In genomic region chr6:35879151-35879550, GRCh38 we compare ENCODE assay signal across 28 cellular contexts.
"Had no signal": no experiment of that assay in that cellular context is flagged by ENCODE, and none has a peak within 500 bp of the region (broad histone marks: within the 10 kb centered on the region; RNA-seq: fewer than 3 reads in every experiment).

No MANE protein-coding gene starts in this region.

- H3K4me1 ChIP-seq: stomach, suprapubic skin, testis, tibial artery, tibial nerve, transverse colon, upper lobe of left lung, upper lobe of right lung, vagina had no signal

- H3K27me3 Mint-ChIP-seq: stimulated activated memory B cell treated with anti-CD40 and anti-IgM and Interleukin-4, amounts not matched to agents 10 μg/mL and 1 μg/mL and 100 μg/mL, for 72 hours; stimulated activated naive B cell treated with anti-CD40 and anti-IgM and Interleukin-4, amounts not matched to agents 10 μg/mL and 1 μg/mL and 100 μg/mL, for 72 hours; stimulated activated naive CD8-positive, alpha-beta T cell treated with anti-CD3 and anti-CD28 coated beads, Interleukin-15, amount 100 ng/mL, for 72 hours; stimulated activated naive CD8-positive, alpha-beta T cell treated with anti-CD3 and anti-CD28 coated beads, Interleukin-15, Interleukin-2, amounts not matched to agents 100 ng/mL and 50 ng/mL, for 24 hours; type B pancreatic cell had no signal

- H3K27me3 ChIP-seq: stomach, suprapubic skin, testis, thyroid gland, tibial artery, tibial nerve, transverse colon, upper lobe of left lung, upper lobe of right lung, vagina had no signal

- H3K27ac ChIP-seq: stomach, suprapubic skin, testis, thoracic aorta, thyroid gland, tibial artery, tibial nerve, transverse colon, upper lobe of left lung, upper lobe of right lung, vagina had no signal

- H3K4me1 Mint-ChIP-seq: stimulated activated memory B cell treated with anti-CD40 and anti-IgM and Interleukin-4, amounts not matched to agents 10 μg/mL and 1 μg/mL and 100 μg/mL, for 72 hours; stimulated activated naive B cell treated with anti-CD40 and anti-IgM and Interleukin-4, amounts not matched to agents 10 μg/mL and 1 μg/mL and 100 μg/mL, for 72 hours; stimulated activated naive CD8-positive, alpha-beta T cell treated with anti-CD3 and anti-CD28 coated beads, Interleukin-15, amount 100 ng/mL, for 72 hours had no signal

- H3K4me3 Mint-ChIP-seq: stimulated activated effector memory CD8-positive, alpha-beta T cell treated with anti-CD3 and anti-CD28 coated beads, Interleukin-12 subunit alpha, Interleukin-12 subunit beta, amount 100 ng/mL, for 72 hours; stimulated activated memory B cell treated with anti-CD40 and anti-IgM and Interleukin-4, amounts not matched to agents 10 μg/mL and 1 μg/mL and 100 μg/mL, for 72 hours; stimulated activated naive B cell treated with anti-CD40 and anti-IgM and Interleukin-4, amounts not matched to agents 10 μg/mL and 1 μg/mL and 100 μg/mL, for 72 hours; stimulated activated naive CD8-positive, alpha-beta T cell treated with anti-CD3 and anti-CD28 coated beads, Interleukin-15, amount 100 ng/mL, for 72 hours; stimulated activated naive CD8-positive, alpha-beta T cell treated with anti-CD3 and anti-CD28 coated beads, Interleukin-15, Interleukin-2, amounts not matched to agents 100 ng/mL and 50 ng/mL, for 24 hours; type B pancreatic cell had no signal

- H3K27ac Mint-ChIP-seq: stimulated activated effector memory CD8-positive, alpha-beta T cell treated with anti-CD3 and anti-CD28 coated beads, Interleukin-12 subunit alpha, Interleukin-12 subunit beta, amount 100 ng/mL, for 72 hours; stimulated activated memory B cell treated with anti-CD40 and anti-IgM and Interleukin-4, amounts not matched to agents 10 μg/mL and 1 μg/mL and 100 μg/mL, for 72 hours; stimulated activated naive B cell treated with anti-CD40 and anti-IgM and Interleukin-4, amounts not matched to agents 10 μg/mL and 1 μg/mL and 100 μg/mL, for 72 hours; stimulated activated naive CD8-positive, alpha-beta T cell treated with anti-CD3 and anti-CD28 coated beads, Interleukin-15, amount 100 ng/mL, for 72 hours; stimulated activated naive CD8-positive, alpha-beta T cell treated with anti-CD3 and anti-CD28 coated beads, Interleukin-15, Interleukin-2, amounts not matched to agents 100 ng/mL and 50 ng/mL, for 24 hours; type B pancreatic cell had no signal

- DNase-seq: stimulated activated CD4-positive, alpha-beta T cell treated with anti-CD3 and anti-CD28 coated beads, Interleukin-2, amount 100 ng/mL, for 48 hours; stimulated activated CD4-positive, alpha-beta T cell treated with anti-CD3 and anti-CD28 coated beads, Interleukin-4, amount 100 ng/mL, for 1 hour; stimulated activated CD4-positive, alpha-beta T cell treated with anti-CD3 and anti-CD28 coated beads, Interleukin-4, amount 100 ng/mL, for 24 hours; stimulated activated CD4-positive, alpha-beta T cell treated with anti-CD3 and anti-CD28 coated beads, Interleukin-4, amount 100 ng/mL, for 4 hours; stimulated activated CD8-positive, alpha-beta memory T cell treated with anti-CD3 and anti-CD28 coated beads, Interleukin-4, amount 100 ng/mL, for 48 hours; stimulated activated naive B cell treated with anti-CD40 and anti-IgM and Interleukin-4, amounts not matched to agents 10 μg/mL and 1 μg/mL and 100 μg/mL, for 72 hours; stimulated activated naive CD4-positive, alpha-beta T cell; stimulated activated naive CD4-positive, alpha-beta T cell treated with Interleukin-2 at 50 U/mL for 16 hours; stimulated activated naive CD8-positive, alpha-beta T cell treated with anti-CD3 and anti-CD28 coated beads, Interleukin-15, amount 100 ng/mL, for 72 hours; stimulated activated naive CD8-positive, alpha-beta T cell treated with anti-CD3 and anti-CD28 coated beads, Interleukin-15, Interleukin-2, amounts not matched to agents 100 U/mL and 50 U/mL, for 24 hours; stomach; substantia nigra; testis; thyroid gland; tibial artery; transverse colon; trophoblast cell; upper lobe of left lung; upper lobe of right lung had no signal

- H3K9me3 ChIP-seq: testis, thyroid gland, vagina had no signal

- H3K4me3 ChIP-seq: stomach, suprapubic skin, testis, thoracic aorta, thyroid gland, tibial artery, tibial nerve, transverse colon, upper lobe of left lung, upper lobe of right lung, vagina had no signal

- ATAC-seq: stimulated activated effector memory CD8-positive, alpha-beta T cell treated with anti-CD3 and anti-CD28 coated beads, Interleukin-12 subunit alpha, Interleukin-12 subunit beta, amount 100 ng/mL, for 72 hours; stimulated activated memory B cell treated with anti-CD40 and anti-IgM and Interleukin-4, amounts not matched to agents 10 μg/mL and 1 μg/mL and 100 μg/mL, for 72 hours; stimulated activated naive B cell treated with anti-CD40 and anti-IgM and Interleukin-4, amounts not matched to agents 10 μg/mL and 1 μg/mL and 100 μg/mL, for 72 hours; stimulated activated naive CD8-positive, alpha-beta T cell treated with anti-CD3 and anti-CD28 coated beads, Interleukin-15, amount 100 ng/mL, for 72 hours; stimulated activated naive CD8-positive, alpha-beta T cell treated with anti-CD3 and anti-CD28 coated beads, Interleukin-15, Interleukin-2, amounts not matched to agents 100 U/mL and 50 U/mL, for 24 hours; upper lobe of right lung had no signal

- FAIRE-seq: urothelium cell line had no signal
